In genomic region chr12:49882248-49882850, GRCh38 we compare ENCODE assay signal across 2 cellular contexts.
A peak's percentile ranks its signal among the peaks of the same experiment; 100 is the strongest.
TF ChIP-seq lines count a peak whose summit lies in the region.

No MANE protein-coding gene starts in this region.

TF ChIP-seq in HEK293, 187 proteins besides CTCF, POLR2A, EP300 and RAD21 (continued from another document):
- TF ChIP-seq SP7 (tag by site-specific recombination; IDR thresholded peaks at IDR 0.05) (peak; percentile 60), GLIS1 (tag by site-specific recombination; IDR thresholded peaks at IDR 0.05) (peak; percentile 96)

TF ChIP-seq in SK-N-SH, 30 proteins besides CTCF, POLR2A, EP300 and RAD21:
- no peak for TF ChIP-seq REST (IDR thresholded peaks at IDR 0.05; ENCODE audit: low read depth, low read length)
- no peak for TF ChIP-seq MXI1 (IDR thresholded peaks at IDR 0.05; ENCODE audit: low read depth, low read length)
- TF ChIP-seq, protein P1, sequence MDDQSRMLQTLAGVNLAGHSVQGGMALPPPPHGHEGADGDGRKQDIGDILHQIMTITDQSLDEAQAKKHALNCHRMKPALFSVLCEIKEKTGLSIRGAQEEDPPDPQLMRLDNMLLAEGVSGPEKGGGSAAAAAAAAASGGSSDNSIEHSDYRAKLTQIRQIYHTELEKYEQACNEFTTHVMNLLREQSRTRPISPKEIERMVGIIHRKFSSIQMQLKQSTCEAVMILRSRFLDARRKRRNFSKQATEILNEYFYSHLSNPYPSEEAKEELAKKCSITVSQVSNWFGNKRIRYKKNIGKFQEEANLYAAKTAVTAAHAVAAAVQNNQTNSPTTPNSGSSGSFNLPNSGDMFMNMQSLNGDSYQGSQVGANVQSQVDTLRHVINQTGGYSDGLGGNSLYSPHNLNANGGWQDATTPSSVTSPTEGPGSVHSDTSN (IDR thresholded peaks at IDR 0.05): no peak
- TF ChIP-seq, protein P2, sequence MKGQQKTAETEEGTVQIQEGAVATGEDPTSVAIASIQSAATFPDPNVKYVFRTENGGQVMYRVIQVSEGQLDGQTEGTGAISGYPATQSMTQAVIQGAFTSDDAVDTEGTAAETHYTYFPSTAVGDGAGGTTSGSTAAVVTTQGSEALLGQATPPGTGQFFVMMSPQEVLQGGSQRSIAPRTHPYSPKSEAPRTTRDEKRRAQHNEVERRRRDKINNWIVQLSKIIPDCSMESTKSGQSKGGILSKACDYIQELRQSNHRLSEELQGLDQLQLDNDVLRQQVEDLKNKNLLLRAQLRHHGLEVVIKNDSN (IDR thresholded peaks at IDR 0.05; ENCODE audit: borderline replicate concordance, low read depth): no peak
- TF ChIP-seq TAF1 (IDR thresholded peaks at IDR 0.05; ENCODE audit: borderline replicate concordance, low read depth, low read length): no peak
- TF ChIP-seq, protein P3, sequence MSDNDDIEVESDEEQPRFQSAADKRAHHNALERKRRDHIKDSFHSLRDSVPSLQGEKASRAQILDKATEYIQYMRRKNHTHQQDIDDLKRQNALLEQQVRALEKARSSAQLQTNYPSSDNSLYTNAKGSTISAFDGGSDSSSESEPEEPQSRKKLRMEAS (IDR thresholded peaks at IDR 0.05; ENCODE audit: low read depth): no peak
- no peak for TF ChIP-seq POLR2AphosphoS5 (IDR thresholded peaks at IDR 0.05; ENCODE audit: low read depth, low read length)
- no peak for TF ChIP-seq RCOR1 (IDR thresholded peaks at IDR 0.05; ENCODE audit: low read length)
- no peak for TF ChIP-seq SIN3A (IDR thresholded peaks at IDR 0.05; ENCODE audit: borderline replicate concordance, low read depth, low read length)
- TF ChIP-seq TCF12 (IDR thresholded peaks at IDR 0.05): no peak
- no peak for TF ChIP-seq FOXM1 (IDR thresholded peaks at IDR 0.05; ENCODE audit: low read depth)
- TF ChIP-seq GABPA (IDR thresholded peaks at IDR 0.05; ENCODE audit: low read depth): no peak
- TF ChIP-seq YY1 (IDR thresholded peaks at IDR 0.05; ENCODE audit: low read depth): no peak
- TF ChIP-seq RXRA (IDR thresholded peaks at IDR 0.05; ENCODE audit: borderline replicate concordance, low read depth): no peak
- no peak for TF ChIP-seq SMC3 (IDR thresholded peaks at IDR 0.05; ENCODE audit: low read depth, low read length)
- TF ChIP-seq CHD2 (IDR thresholded peaks at IDR 0.05; ENCODE audit: low read length, partially characterized antibody): no peak
- no peak for TF ChIP-seq NRF1 (IDR thresholded peaks at IDR 0.05; ENCODE audit: low read depth, low read length)
- TF ChIP-seq ZBTB33 (IDR thresholded peaks at IDR 0.05; ENCODE audit: borderline replicate concordance, low read depth): no peak
- TF ChIP-seq USF2 (IDR thresholded peaks at IDR 0.05; ENCODE audit: borderline replicate concordance, low read depth, low read length): no peak
- no peak; the same call in 1 of the 2 replicates for TF ChIP-seq GATA2 (CRISPR knock-in tag; IDR thresholded peaks at IDR 0.05)
